11 cellular contexts compared by ENCODE assay signal in the genomic region with DNA sequence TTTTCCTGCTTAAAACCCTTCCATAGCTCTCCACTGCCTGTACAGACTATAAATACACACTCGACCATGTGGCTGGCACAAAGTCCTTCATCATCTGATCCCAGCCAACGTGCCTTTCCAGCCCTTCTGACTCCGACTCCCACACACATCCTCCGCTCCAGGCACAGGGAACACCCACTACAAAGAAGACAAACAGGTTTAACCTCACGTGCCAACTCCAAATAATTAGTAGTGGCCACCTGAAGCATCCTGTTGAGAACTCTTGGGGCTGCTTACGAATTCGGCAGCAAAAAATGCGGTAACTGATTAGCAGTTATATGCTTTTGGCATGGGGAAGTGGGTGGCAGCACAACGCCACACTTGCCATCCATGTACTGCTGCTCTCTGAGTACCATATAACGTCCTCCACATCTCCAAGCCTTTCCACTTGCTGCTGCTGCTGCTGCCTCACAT. TPM values are rescaled to one million over a fixed set of nuclear protein-coding genes. Genes with fewer than 3 reads are reported as not detected.
DNase-seq lines count a peak whose midpoint lies in the region; ATAC-seq and TF ChIP-seq lines count a peak whose summit lies in the region.
"Had no signal": no experiment of that assay in that cellular context is flagged by ENCODE, and none has a peak within 500 bp of the region (broad histone marks: within the 10 kb centered on the region; RNA-seq: fewer than 3 reads in every experiment).

No MANE protein-coding gene starts in this region.

- ATAC-seq in GM19452 (IDR thresholded peaks at IDR 0.05; ENCODE audit: unreplicated experiment) = no peak
- ATAC-seq in HG02885 (IDR thresholded peaks at IDR 0.05; ENCODE audit: poor library complexity, unreplicated experiment) = no peak
- no peak for ATAC-seq in GM19463 (IDR thresholded peaks at IDR 0.05; ENCODE audit: unreplicated experiment)
- no peak for ATAC-seq in HG03280 (IDR thresholded peaks at IDR 0.05; ENCODE audit: unreplicated experiment)

- TF ChIP-seq CTCF in Calu3 (IDR thresholded peaks at IDR 0.05; ENCODE audit: unreplicated experiment) = no peak
- TF ChIP-seq CTCF in fibroblast of villous mesenchyme (IDR thresholded peaks at IDR 0.05; ENCODE audit: insufficient read depth, low read depth, low read length) = no peak
- no peak for TF ChIP-seq CTCF in osteoblast (IDR thresholded peaks at IDR 0.05; ENCODE audit: extremely low read depth, low read depth, low read length)

- H3K36me3 ChIP-seq in osteoblast (ENCODE audit: insufficient read depth, low read length) = peaks cover 6% of the 10 kb centered on the region

- CTCF ChIA-PET in Calu3 (lab: Charles Lee) = interaction anchor here (0.7 to 1.3 kb wide), 2 partner anchors 17 to 106 kb away, joined by 3 to 4 read pairs; no protein-coding TSS in a partner anchor

- peaks cover 26% of the 10 kb centered on the region for H3K4me1 ChIP-seq in osteoblast (ENCODE audit: insufficient read depth, low read length)

- no peaks in the 10 kb centered on the region for H3K27me3 ChIP-seq in osteoblast (ENCODE audit: insufficient read depth, low read length)
- H3K27me3 ChIP-seq: BLaER1 treated with 17β-estradiol and CSF1 and Interleukin-3, amounts not matched to agents 10 nM and 100 nM had no signal

- intact Hi-C loops in Calu3 (cut with micrococcal nuclease; ENCODE audit: unreplicated experiment) = loop anchor here (5.0 kb wide), 1 partner anchor 38 kb away; no protein-coding TSS in a partner anchor

- H3K4me1 Mint-ChIP-seq in Calu3 (ENCODE audit: low read depth, unreplicated experiment) = peaks cover 41% of the 10 kb centered on the region
- H3K4me1 Mint-ChIP-seq: central memory CD8-positive, alpha-beta T cell had no signal

- no peaks in the 10 kb centered on the region for H3K9me3 ChIP-seq in osteoblast (ENCODE audit: low read depth, low read length)
- H3K9me3 ChIP-seq: BLaER1 treated with 17β-estradiol and CSF1 and Interleukin-3, amounts not matched to agents 10 nM and 100 nM had no signal

- peak overlapping the region; percentile 34 for H3K27ac ChIP-seq in osteoblast (ENCODE audit: low read depth, low read length)
- H3K27ac ChIP-seq: BLaER1 treated with 17β-estradiol and CSF1 and Interleukin-3, amounts not matched to agents 10 nM and 100 nM had no signal

- DNase-seq in Calu3 = peak; percentile 57
- peak; percentile 41 for DNase-seq in NCI-H82 (lab: John Stamatoyannopoulos, UW)
- DNase-seq in fibroblast of villous mesenchyme (ENCODE audit: low read depth) = peak; percentile 56
- no peak for DNase-seq in osteoblast (ENCODE audit: insufficient read length, low spot score, missing footprints)
- DNase-seq: midbrain had no signal

- peak overlapping the region; percentile 61 for H3K27ac Mint-ChIP-seq in Calu3 (ENCODE audit: unreplicated experiment)

- peak overlapping the region; percentile 2 for H2AFZ ChIP-seq in osteoblast (ENCODE audit: low read length)

- peaks cover 93% of the 10 kb centered on the region for H3K79me2 ChIP-seq in osteoblast (ENCODE audit: insufficient read depth, low read length)

- no peak overlapping the region for H3K4me3 ChIP-seq in fibroblast of villous mesenchyme (ENCODE audit: low read depth, low read length)
- H3K4me3 ChIP-seq in osteoblast (ENCODE audit: insufficient read depth, low read length) = no peak overlapping the region
- H3K4me3 ChIP-seq: BLaER1 treated with 17β-estradiol and CSF1 and Interleukin-3, amounts not matched to agents 10 nM and 100 nM had no signal

- H3K27me3 Mint-ChIP-seq in Calu3 (ENCODE audit: unreplicated experiment) = no peaks in the 10 kb centered on the region

- peak overlapping the region; percentile 47 for H3K4me3 Mint-ChIP-seq in Calu3 (ENCODE audit: low read depth, unreplicated experiment)
- H3K4me3 Mint-ChIP-seq: central memory CD8-positive, alpha-beta T cell had no signal

- peaks cover 30% of the 10 kb centered on the region for H3K36me3 Mint-ChIP-seq in Calu3 (ENCODE audit: insufficient read depth, unreplicated experiment)

- peaks cover 7% of the 10 kb centered on the region for H4K20me1 ChIP-seq in osteoblast (ENCODE audit: insufficient read depth, low read length)

- H3K4me2 ChIP-seq in osteoblast (ENCODE audit: insufficient read depth, low read length) = no peak overlapping the region

- no TSS peak for BruUV-seq in Calu3 (replicated peaks; lab: Mats Ljungman, UMichigan)

- H3K9me3 Mint-ChIP-seq in Calu3 (ENCODE audit: low read depth, unreplicated experiment) = no peaks in the 10 kb centered on the region
- H3K9me3 Mint-ChIP-seq: central memory CD8-positive, alpha-beta T cell had no signal

RNA-seq across cellular contexts. Expression of a gene that starts 12.1 kb away (rescaled TPM):
- total RNA-seq in Calu3 (2022) = 91.7 and 98.6 TPM in 2 replicates
- total RNA-seq in fibroblast of villous mesenchyme = 29.3 and 39.3 TPM in 2 replicates
- 61.6 and 64.4 TPM in 2 replicates for total RNA-seq in osteoblast

RNA-seq across cellular contexts. Expression of a gene that starts 56.7 kb away (rescaled TPM):
- total RNA-seq in Calu3 (2022) (10.1 and 12.7 TPM in 2 replicates), fibroblast of villous mesenchyme (9.0 and 12.5 TPM in 2 replicates), osteoblast (9.7 and 10.1 TPM in 2 replicates)

RNA-seq across cellular contexts. Expression of a gene that starts 57.1 kb away (rescaled TPM):
- total RNA-seq in Calu3 (2022) (78.6 and 89.6 TPM in 2 replicates), fibroblast of villous mesenchyme (65.7 and 66.9 TPM in 2 replicates), osteoblast (94.5 and 114 TPM in 2 replicates)
